ENCODE assay signal across 22 cellular contexts in genomic region chr16:77172964-77173363, GRCh38. TPM values are rescaled to one million over a fixed set of nuclear protein-coding genes. Genes with fewer than 3 reads are reported as not detected.
"Had no signal": no experiment of that assay in that cellular context is flagged by ENCODE, and none has a peak within 500 bp of the region (broad histone marks: within the 10 kb centered on the region; RNA-seq: fewer than 3 reads in every experiment).

No MANE protein-coding gene starts in this region.

- H3K36me3 ChIP-seq: esophagus squamous epithelium, gastrocnemius medialis, stomach, tibial nerve had no signal

- DNase-seq: activated CD4-positive, alpha-beta T cell treated with anti-CD3 and anti-CD28 coated beads for 4 hours; activated CD4-positive, alpha-beta T cell treated with anti-CD3 and anti-CD28 coated beads, Interleukin-2, amount 50 U/mL, for 4 hours; activated effector memory CD4-positive, alpha-beta T cell treated with Interleukin-2 at 50 U/mL for 16 hours; activated naive CD4-positive, alpha-beta T cell treated with Interleukin-2 at 50 U/mL for 16 hours; activated T-cell treated with anti-CD3 and anti-CD28 coated beads for 4 hours; anterior cingulate cortex; caudate nucleus; effector CD4-positive, alpha-beta T cell; esophagus squamous epithelium; gastrocnemius medialis; hippocampal formation; mucosa of descending colon; stimulated activated CD4-positive, alpha-beta T cell treated with anti-CD3 and anti-CD28 coated beads, Interleukin-15, amount 100 ng/mL, for 24 hours; stimulated activated CD4-positive, alpha-beta T cell treated with anti-CD3 and anti-CD28 coated beads, Interleukin-2, amount 100 ng/mL, for 24 hours; stimulated activated naive B cell treated with anti-CD40 and anti-IgM and Interleukin-4, amounts not matched to agents 10 μg/mL and 1 μg/mL and 100 μg/mL, for 72 hours; stomach; SW 1271; T-helper 9 cell had no signal

- H3K9me3 ChIP-seq: esophagus squamous epithelium, gastrocnemius medialis, mucosa of descending colon, stomach, tibial nerve had no signal

- H3K4me3 ChIP-seq: esophagus squamous epithelium, gastrocnemius medialis, lung, mucosa of descending colon, stomach, tibial nerve had no signal

- H3K27me3 ChIP-seq: gastrocnemius medialis had no signal

- ATAC-seq: gastrocnemius medialis; left lobe of liver; mucosa of descending colon; stimulated activated naive B cell treated with anti-CD40 and anti-IgM and Interleukin-4, amounts not matched to agents 10 μg/mL and 1 μg/mL and 100 μg/mL, for 72 hours had no signal

- H3K27ac ChIP-seq: esophagus squamous epithelium, gastrocnemius medialis, stomach, tibial nerve, VCaP had no signal

- H3K4me1 ChIP-seq: esophagus squamous epithelium, gastrocnemius medialis, stomach, tibial nerve had no signal

RNA-seq across cellular contexts. Expression of gene SYCE1L, which starts 26.2 kb away (rescaled TPM):
- total RNA-seq: gastrocnemius medialis had no signal
